In genomic region chr10:6350609-6351008, GRCh38 we compare ENCODE assay signal across 22 cellular contexts.
A peak's percentile ranks its signal among the peaks of the same experiment; 100 is the strongest.
DNase-seq lines count a peak whose midpoint lies in the region; ATAC-seq and TF ChIP-seq lines count a peak whose summit lies in the region.
"Had no signal": no experiment of that assay in that cellular context is flagged by ENCODE, and none has a peak within 500 bp of the region (broad histone marks: within the 10 kb centered on the region; RNA-seq: fewer than 3 reads in every experiment).

No MANE protein-coding gene starts in this region.

- peaks cover 31% of the 10 kb centered on the region for H3K4me1 ChIP-seq in CD4-positive, CD25-positive, alpha-beta regulatory T cell (ENCODE audit: control insufficient read depth, insufficient read depth, low read length, poor library complexity, severe bottlenecking)
- peaks cover 76% of the 10 kb centered on the region for H3K4me1 ChIP-seq in DOHH2 (ENCODE audit: control insufficient read depth, low read length)
- no peaks in the 10 kb centered on the region for H3K4me1 ChIP-seq in hepatocyte (ENCODE audit: insufficient read depth)
- H3K4me1 ChIP-seq: breast epithelium had no signal

- H3F3A ChIP-seq in DOHH2 (ENCODE audit: control insufficient read depth, insufficient read depth), result peaks cover 30% of the 10 kb centered on the region

- peaks cover 0 to 7% (median 4%) of the 10 kb centered on the region in 7 donors for H3K9me3 Mint-ChIP-seq in CD4-positive, CD25-positive, alpha-beta regulatory T cell
- H3K9me3 Mint-ChIP-seq in activated B cell treated with CpG ODN at 0.5 μM for 24 hours (peaks cover 3% of the 10 kb centered on the region), memory B cell (peaks cover 3% of the 10 kb centered on the region)

- H3K27me3 Mint-ChIP-seq in CD4-positive, CD25-positive, alpha-beta regulatory T cell, result no peaks in the 10 kb centered on the region
- H3K27me3 Mint-ChIP-seq in activated B cell treated with CpG ODN at 0.5 μM for 24 hours, result no peaks in the 10 kb centered on the region
- H3K27me3 Mint-ChIP-seq in memory B cell, result peaks cover 6% of the 10 kb centered on the region
- H3K27me3 Mint-ChIP-seq: dendritic cell treated with granulocyte-macrophage colony-stimulating factor and Interleukin-4, amounts not matched to agents 40 ng/mL and 50 ng/mL, for 4 days had no signal

- no peaks in the 10 kb centered on the region for H3K36me3 ChIP-seq in CD4-positive, CD25-positive, alpha-beta regulatory T cell (ENCODE audit: control insufficient read depth, insufficient read depth, low read length)
- peaks cover 5% of the 10 kb centered on the region; the same call in 1 of the 2 replicates for H3K36me3 ChIP-seq in DOHH2 (ENCODE audit: control insufficient read depth, low read length)
- H3K36me3 ChIP-seq in hepatocyte (replicated peaks; ENCODE audit: insufficient read depth, low read depth), result no peaks in the 10 kb centered on the region
- H3K36me3 ChIP-seq: adrenal gland, breast epithelium, SJSA1 had no signal

- H3K9me3 ChIP-seq in CD4-positive, CD25-positive, alpha-beta regulatory T cell (ENCODE audit: control insufficient read depth in 2 of 2, low read length in 2 of 2), result peaks cover 0 to 3% of the 10 kb centered on the region in 2 experiments
- H3K9me3 ChIP-seq in DOHH2 (ENCODE audit: control insufficient read depth, insufficient read depth, low read length) (peaks cover 6% of the 10 kb centered on the region; the same call in 1 of the 2 replicates), hepatocyte (ENCODE audit: low read depth) (no peaks in the 10 kb centered on the region)
- H3K9me3 ChIP-seq: adrenal gland, SJSA1 had no signal

- H4K20me1 ChIP-seq in DOHH2 (ENCODE audit: control insufficient read depth, insufficient read depth, low read depth, low read length) (no peaks in the 10 kb centered on the region), hepatocyte (ENCODE audit: insufficient read depth, poor library complexity, severe bottlenecking) (no peaks in the 10 kb centered on the region)

- H2AFZ ChIP-seq in hepatocyte, result no peak overlapping the region

- no peak overlapping the region for H3K27ac ChIP-seq in CD4-positive, CD25-positive, alpha-beta regulatory T cell (ENCODE audit: insufficient read depth, low read length, poor library complexity, severe bottlenecking)
- H3K27ac ChIP-seq in DOHH2 (ENCODE audit: low read depth, low read length), result peak overlapping the region; percentile 98
- no peak overlapping the region for H3K27ac ChIP-seq in hepatocyte
- H3K27ac ChIP-seq: adrenal gland, breast epithelium, SJSA1 had no signal

- H3K79me2 ChIP-seq in DOHH2 (ENCODE audit: control insufficient read depth, low read length), result peaks cover 5% of the 10 kb centered on the region
- H3K79me2 ChIP-seq in hepatocyte, result no peaks in the 10 kb centered on the region

- peak overlapping the region; percentile 97 for H3K27ac Mint-ChIP-seq in CD4-positive, CD25-positive, alpha-beta regulatory T cell
- H3K27ac Mint-ChIP-seq in activated B cell treated with CpG ODN at 0.5 μM for 24 hours (peak overlapping the region; percentile 79), memory B cell (peak overlapping the region; percentile 67)
- H3K27ac Mint-ChIP-seq: dendritic cell treated with granulocyte-macrophage colony-stimulating factor and Interleukin-4, amounts not matched to agents 40 ng/mL and 50 ng/mL, for 4 days; nephron had no signal

- DNase-seq in CD4-positive, CD25-positive, alpha-beta regulatory T cell, result no peak
- DNase-seq in activated B cell treated with CpG ODN at 0.5 μM for 24 hours (no peak), memory B cell (ENCODE audit: low spot score in 2 of 2) (no peak), kidney glomerular epithelial cell (lab: John Stamatoyannopoulos, UW) (no peak), hepatocyte (ENCODE audit: low spot score) (no peak), NCI-H146 (lab: John Stamatoyannopoulos, UW) (no peak)
- DNase-seq: adrenal gland; AML-193; HCEC 1CT; mesenchymal stem cell; NCI-H1436; NCI-H2171 treated with DMSO at 0.1 percent for 48 hours; NCI-H69; PC-3; stimulated activated naive CD8-positive, alpha-beta T cell treated with anti-CD3 and anti-CD28 coated beads, Interleukin-15, Interleukin-2, amounts not matched to agents 100 U/mL and 50 U/mL, for 24 hours; T-helper 9 cell; trophoblast cell had no signal

- 97% methylated on average over 3 of the region's 3 CpGs for WGBS in hepatocyte (ENCODE audit: low lambda C conversion rate, missing lambda C conversion rate)

- H3K27me3 ChIP-seq in CD4-positive, CD25-positive, alpha-beta regulatory T cell (ENCODE audit: control insufficient read depth, insufficient read depth, low read length), result no peaks in the 10 kb centered on the region
- H3K27me3 ChIP-seq in DOHH2 (ENCODE audit: control insufficient read depth, low read length), result no peaks in the 10 kb centered on the region
- no peaks in the 10 kb centered on the region for H3K27me3 ChIP-seq in hepatocyte
- H3K27me3 ChIP-seq: adrenal gland, breast epithelium, SJSA1 had no signal

- peak overlapping the region; percentile 92 for H3K4me2 ChIP-seq in DOHH2 (ENCODE audit: low read length)
- no peak overlapping the region for H3K4me2 ChIP-seq in hepatocyte

- CTCF ChIA-PET in activated B cell treated with CpG ODN at 0.5 μM for 24 hours (lab: Charles Lee), result interaction anchor here (1.3 to 6.6 kb wide), 2 partner anchors 51 to 148 kb away, joined by 9 to 90 read pairs; partner anchors contain the start of gene PFKFB3

- no peaks in the 10 kb centered on the region for H3K9me2 ChIP-seq in DOHH2 (replicated peaks; ENCODE audit: control insufficient read depth, low read length)
- H3K9me2 ChIP-seq in hepatocyte (replicated peaks; ENCODE audit: insufficient read depth), result no peaks in the 10 kb centered on the region

- no peak overlapping the region for H3K4me3 Mint-ChIP-seq in CD4-positive, CD25-positive, alpha-beta regulatory T cell
- H3K4me3 Mint-ChIP-seq in activated B cell treated with CpG ODN at 0.5 μM for 24 hours (peak overlapping the region; percentile 12), memory B cell (peak overlapping the region; percentile 24)
- H3K4me3 Mint-ChIP-seq: dendritic cell treated with granulocyte-macrophage colony-stimulating factor and Interleukin-4, amounts not matched to agents 40 ng/mL and 50 ng/mL, for 4 days; nephron had no signal

- no peak overlapping the region for H3K4me3 ChIP-seq in CD4-positive, CD25-positive, alpha-beta regulatory T cell (ENCODE audit: low read depth, low read length)
- peak overlapping the region; percentile 67 for H3K4me3 ChIP-seq in DOHH2 (ENCODE audit: low read length)
- no peak overlapping the region for H3K4me3 ChIP-seq in hepatocyte
- H3K4me3 ChIP-seq: adrenal gland, breast epithelium, SJSA1 had no signal

- no peaks in the 10 kb centered on the region for H3K36me3 Mint-ChIP-seq in CD4-positive, CD25-positive, alpha-beta regulatory T cell
- H3K36me3 Mint-ChIP-seq in activated B cell treated with CpG ODN at 0.5 μM for 24 hours (ENCODE audit: low read depth) (no peaks in the 10 kb centered on the region), memory B cell (peaks cover 8% of the 10 kb centered on the region)

- ATAC-seq in CD4-positive, CD25-positive, alpha-beta regulatory T cell (ENCODE audit: low read depth in 2 of 2), result no peak
- ATAC-seq in activated B cell treated with CpG ODN at 0.5 μM for 24 hours (ENCODE audit: low read depth), result no peak
- ATAC-seq in memory B cell (ENCODE audit: low read depth), result no peak
- ATAC-seq: PC-3; stimulated activated naive CD8-positive, alpha-beta T cell treated with anti-CD3 and anti-CD28 coated beads, Interleukin-15, Interleukin-2, amounts not matched to agents 100 U/mL and 50 U/mL, for 24 hours had no signal

- intact Hi-C loops in activated B cell treated with CpG ODN at 0.5 μM for 24 hours (cut with micrococcal nuclease), result no loop called here

- H3K4me1 Mint-ChIP-seq in CD4-positive, CD25-positive, alpha-beta regulatory T cell, result peaks cover 13 to 52% (median 28%) of the 10 kb centered on the region in 4 donors
- H3K4me1 Mint-ChIP-seq in activated B cell treated with CpG ODN at 0.5 μM for 24 hours (peaks cover 52% of the 10 kb centered on the region), memory B cell (peaks cover 39% of the 10 kb centered on the region)

- POLR2A ChIA-PET in activated B cell treated with CpG ODN at 0.5 μM for 24 hours (lab: Charles Lee), result interaction anchor here (0.7 to 6.3 kb wide), 10 partner anchors 12 to 148 kb away, joined by 3 to 129 read pairs (median 7); partner anchors contain the start of gene PFKFB3

- TF ChIP-seq CTCF in DOHH2 (IDR thresholded peaks at IDR 0.05; ENCODE audit: low read depth, low read length, poor library complexity, severe bottlenecking) (no peak), activated B cell treated with CpG ODN at 0.5 μM for 24 hours (IDR thresholded peaks at IDR 0.05) (no peak), hepatocyte (IDR thresholded peaks at IDR 0.05; ENCODE audit: poor library complexity) (no peak)

Comparison
In these comparisons a context has a peak if more than half of its experiments do, and no peak if none do; other contexts are left out.
1. H3K4me3 Mint-ChIP-seq: peak in activated B cell treated with CpG ODN at 0.5 μM for 24 hours (single experiment) and memory B cell (single experiment); none in CD4-positive, CD25-positive, alpha-beta regulatory T cell (0 of 4).
2. Peak in every context shown above with its lines, with median percentiles within 50 percentile points of each other: H3K27ac Mint-ChIP-seq.